ENCODE assay signal across 12 cellular contexts in genomic region chr20:63100926-63101699, GRCh38.
DNase-seq lines count a peak whose midpoint lies in the region; ATAC-seq and TF ChIP-seq lines count a peak whose summit lies in the region.
"Had no signal": no experiment of that assay in that cellular context is flagged by ENCODE, and none has a peak within 500 bp of the region (broad histone marks: within the 10 kb centered on the region; RNA-seq: fewer than 3 reads in every experiment).

No MANE protein-coding gene starts in this region.

- TF ChIP-seq CTCF in RWPE2 (IDR thresholded peaks at IDR 0.05; ENCODE audit: poor library complexity, severe bottlenecking), result no peak
- TF ChIP-seq CTCF in spleen (IDR thresholded peaks at IDR 0.05 in 8 of 11, conservative IDR thresholded peaks at IDR 0.05 in 3 of 11), result no peak
- no peak for TF ChIP-seq CTCF in GM13976 (IDR thresholded peaks at IDR 0.05; ENCODE audit: borderline replicate concordance, control extremely low read depth, extremely low read depth, insufficient read depth, missing control alignments)

- H3K36me3 ChIP-seq in RWPE2 (ENCODE audit: low read depth) (no peaks in the 10 kb centered on the region), spleen (no peaks in the 10 kb centered on the region)
- H3K36me3 ChIP-seq: heart right ventricle had no signal

- H3K4me1 ChIP-seq in RWPE2 (ENCODE audit: insufficient read depth, poor library complexity, severe bottlenecking), result no peaks in the 10 kb centered on the region
- peaks cover 0 to 15% (median 2%) of the 10 kb centered on the region in 6 donors for H3K4me1 ChIP-seq in spleen
- H3K4me1 ChIP-seq: testis had no signal

- no peak overlapping the region for H3K27ac ChIP-seq in RWPE2 (ENCODE audit: poor library complexity, severe bottlenecking)
- no peak overlapping the region for H3K27ac ChIP-seq in spleen
- H3K27ac ChIP-seq: 22Rv1, testis had no signal

- in situ Hi-C loops in GM13976 (cut with MboI; ENCODE audit: low sequenced_read_pairs, unreplicated experiment), result no loop called here

- intact Hi-C loops in left ventricle myocardium superior (cut with micrococcal nuclease), result no loop called here
- intact Hi-C loops in spleen (cut with DNase I; ENCODE audit: low total_unique reads), result no loop called here

- no peak for TF ChIP-seq POLR2A in spleen (IDR thresholded peaks at IDR 0.05)

- ATAC-seq in RWPE2 (ENCODE audit: low read depth) (no peak), left ventricle myocardium superior (no peak)

- H3K27me3 ChIP-seq in RWPE2 (ENCODE audit: insufficient read depth, poor library complexity, severe bottlenecking) (peaks cover 20% of the 10 kb centered on the region), spleen (replicated peaks in 1 of 7) (peaks cover 0 to 92% (median 18%) of the 10 kb centered on the region in 7 donors)
- H3K27me3 ChIP-seq: testis had no signal

- no peaks in the 10 kb centered on the region for H3K9me3 ChIP-seq in RWPE2 (ENCODE audit: severe bottlenecking)
- H3K9me3 ChIP-seq in spleen, result peaks cover 0 to 9% (median 3%) of the 10 kb centered on the region in 8 donors
- H3K9me3 ChIP-seq: heart right ventricle, testis had no signal

- no peak overlapping the region for H3K4me3 ChIP-seq in RWPE2 (ENCODE audit: severe bottlenecking)
- peak overlapping the region in 1 of 8 donors; percentile 80 for H3K4me3 ChIP-seq in spleen

- WGBS in spleen, 5 donors, result 63 to 75% (median 73%) methylated on average over 11 to 15 of the region's 15 CpGs

- peak; percentile 27 for DNase-seq in activated CD4-positive, CD25-positive, alpha-beta regulatory T cell treated with anti-CD3 and anti-CD28 coated beads, Interleukin-2, amount 50 U/mL, for 72 hours
- no peak for DNase-seq in activated CD4-positive, CD25-positive, alpha-beta regulatory T cell (lab: John Stamatoyannopoulos, UW)
- peak; percentile 83 for DNase-seq in RWPE2 (ENCODE audit: low spot score)
- DNase-seq in left ventricle myocardium superior, result peak; percentile 20
- peak; percentile 52 for DNase-seq in spleen
- no peak for DNase-seq in NCI-H345 treated with DMSO at 0.1 percent for 48 hours (lab: John Stamatoyannopoulos, UW; ENCODE audit: unreplicated experiment)
- DNase-seq in NCI-H748 treated with DMSO at 0.1 percent for 48 hours (lab: John Stamatoyannopoulos, UW), result no peak
- no peak for DNase-seq in GM13976 (ENCODE audit: low spot score)
- DNase-seq: DMS 273 treated with DMSO at 0.1 percent for 48 hours had no signal

Comparison
In these comparisons a context has a peak if more than half of its experiments do, and no peak if none do; other contexts are left out.
1. DNase-seq: peak in activated CD4-positive, CD25-positive, alpha-beta regulatory T cell treated with anti-CD3 and anti-CD28 coated beads, Interleukin-2, amount 50 U/mL, for 72 hours (single experiment), RWPE2 (single experiment), left ventricle myocardium superior (single experiment) and spleen (single experiment); none in activated CD4-positive, CD25-positive, alpha-beta regulatory T cell (0 of 4), NCI-H345 treated with DMSO at 0.1 percent for 48 hours (single experiment), NCI-H748 treated with DMSO at 0.1 percent for 48 hours (single experiment) and GM13976 (single experiment).